1 cellular context compared by ENCODE assay signal in the genomic region with DNA sequence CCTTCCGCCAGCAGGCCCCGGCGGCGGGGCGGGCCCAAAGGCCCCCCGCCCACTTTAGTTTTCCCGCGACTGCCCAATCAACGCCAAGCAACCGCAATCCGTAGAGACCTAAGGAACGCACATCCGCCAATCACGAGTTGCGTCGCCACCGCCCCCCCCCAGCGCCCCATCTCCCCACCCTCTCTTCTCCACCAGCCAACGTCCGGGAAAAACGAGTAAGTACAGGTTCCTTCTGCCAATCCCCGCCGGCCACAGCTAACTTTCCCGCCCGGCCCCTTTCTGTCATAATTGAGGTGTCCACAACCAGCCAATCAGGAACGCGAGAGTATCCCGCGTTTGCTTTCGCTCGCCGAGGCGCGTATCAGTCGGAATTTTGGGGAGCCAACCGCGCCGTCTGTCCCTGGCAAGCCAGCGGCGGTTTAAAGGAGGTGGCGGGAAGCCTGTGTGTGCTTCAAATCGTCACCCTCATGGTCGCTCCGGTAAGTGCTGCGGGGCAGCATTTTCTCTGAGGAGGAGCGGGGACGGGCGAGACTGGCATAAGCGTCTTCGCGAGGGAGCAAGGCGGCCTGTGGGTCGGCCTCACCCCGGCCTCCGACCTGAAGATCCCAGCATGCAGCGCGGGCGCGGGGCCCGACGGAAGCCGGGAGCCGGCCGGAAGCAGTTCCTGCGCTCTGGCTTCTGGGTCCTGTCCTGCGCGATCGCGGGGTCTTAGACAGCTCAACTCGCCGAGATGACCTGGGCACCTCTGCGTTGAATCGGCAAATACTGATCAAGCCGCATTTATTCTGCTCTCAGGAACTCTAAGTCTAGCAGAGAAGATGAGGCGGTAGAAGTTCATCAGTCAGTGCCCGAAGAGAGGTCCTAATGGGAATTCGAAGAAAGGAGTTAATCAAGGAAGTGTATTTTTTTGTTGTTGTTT.
TF ChIP-seq lines count a peak whose summit lies in the region.

A gene with protein sequence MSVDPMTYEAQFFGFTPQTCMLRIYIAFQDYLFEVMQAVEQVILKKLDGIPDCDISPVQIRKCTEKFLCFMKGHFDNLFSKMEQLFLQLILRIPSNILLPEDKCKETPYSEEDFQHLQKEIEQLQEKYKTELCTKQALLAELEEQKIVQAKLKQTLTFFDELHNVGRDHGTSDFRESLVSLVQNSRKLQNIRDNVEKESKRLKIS (plus strand): TSS at position 361 of the 919 bp plus-strand sequence. CDS start 2,297 bp downstream, outside the sequence.

TF ChIP-seq in GM12878, 131 proteins besides CTCF, POLR2A, EP300 and RAD21 (continued from another document and continues in another):
- TF ChIP-seq, protein P1, sequence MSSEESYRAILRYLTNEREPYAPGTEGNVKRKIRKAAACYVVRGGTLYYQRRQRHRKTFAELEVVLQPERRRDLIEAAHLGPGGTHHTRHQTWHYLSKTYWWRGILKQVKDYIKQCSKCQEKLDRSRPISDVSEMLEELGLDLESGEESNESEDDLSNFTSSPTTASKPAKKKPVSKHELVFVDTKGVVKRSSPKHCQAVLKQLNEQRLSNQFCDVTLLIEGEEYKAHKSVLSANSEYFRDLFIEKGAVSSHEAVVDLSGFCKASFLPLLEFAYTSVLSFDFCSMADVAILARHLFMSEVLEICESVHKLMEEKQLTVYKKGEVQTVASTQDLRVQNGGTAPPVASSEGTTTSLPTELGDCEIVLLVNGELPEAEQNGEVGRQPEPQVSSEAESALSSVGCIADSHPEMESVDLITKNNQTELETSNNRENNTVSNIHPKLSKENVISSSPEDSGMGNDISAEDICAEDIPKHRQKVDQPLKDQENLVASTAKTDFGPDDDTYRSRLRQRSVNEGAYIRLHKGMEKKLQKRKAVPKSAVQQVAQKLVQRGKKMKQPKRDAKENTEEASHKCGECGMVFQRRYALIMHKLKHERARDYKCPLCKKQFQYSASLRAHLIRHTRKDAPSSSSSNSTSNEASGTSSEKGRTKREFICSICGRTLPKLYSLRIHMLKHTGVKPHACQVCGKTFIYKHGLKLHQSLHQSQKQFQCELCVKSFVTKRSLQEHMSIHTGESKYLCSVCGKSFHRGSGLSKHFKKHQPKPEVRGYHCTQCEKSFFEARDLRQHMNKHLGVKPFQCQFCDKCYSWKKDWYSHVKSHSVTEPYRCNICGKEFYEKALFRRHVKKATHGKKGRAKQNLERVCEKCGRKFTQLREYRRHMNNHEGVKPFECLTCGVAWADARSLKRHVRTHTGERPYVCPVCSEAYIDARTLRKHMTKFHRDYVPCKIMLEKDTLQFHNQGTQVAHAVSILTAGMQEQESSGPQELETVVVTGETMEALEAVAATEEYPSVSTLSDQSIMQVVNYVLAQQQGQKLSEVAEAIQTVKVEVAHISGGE (CRISPR knock-in tag; IDR thresholded peaks at IDR 0.05) = peak; percentile 37
- TF ChIP-seq YY1 (IDR thresholded peaks at IDR 0.05; ENCODE audit: low read depth, low read length) (peak; percentile 51), MTA2 (IDR thresholded peaks at IDR 0.05; ENCODE audit: low read depth) (no peak), MEF2A (IDR thresholded peaks at IDR 0.05; ENCODE audit: insufficient read depth, low read depth, low read length) (no peak), ETV6 (conservative IDR thresholded peaks at IDR 0.05 in 1 of 2, IDR thresholded peaks at IDR 0.05 in 1 of 2; ENCODE audit: borderline replicate concordance in 1 of 2, low read depth in 1 of 2) (peak in 1 of 2 experiments; percentile 39; a peak in 1 of 4 replicates), KAT2A (conservative IDR thresholded peaks at IDR 0.05; ENCODE audit: control insufficient read depth, low read depth, low read length) (no peak), RUNX3 (IDR thresholded peaks at IDR 0.05; ENCODE audit: low read length) (peak; percentile 43; the same call in 1 of the 2 replicates), DPF2 (IDR thresholded peaks at IDR 0.05) (peak; percentile 70), ZNF217 (IDR thresholded peaks at IDR 0.05) (no peak), KLF5 (IDR thresholded peaks at IDR 0.05; ENCODE audit: partially characterized antibody) (peak; percentile 89), SMC3 (IDR thresholded peaks at IDR 0.05; ENCODE audit: borderline replicate concordance, low read length) (no peak), STAT1 (conservative IDR thresholded peaks at IDR 0.05) (0 out of 2 replicates have a peak, but pooled peaks have one; percentile 68), SRF (IDR thresholded peaks at IDR 0.05; ENCODE audit: low read depth in 2 of 2, low read length in 2 of 2) (no peak), EZH2 (IDR thresholded peaks at IDR 0.05; ENCODE audit: borderline replicate concordance, control insufficient read depth, low read depth, low read length) (no peak), BCL11A (IDR thresholded peaks at IDR 0.05; ENCODE audit: low read depth, low read length) (peak; percentile 24; the same call in 1 of the 2 replicates), YBX1 (IDR thresholded peaks at IDR 0.05) (no peak), SREBF1 (IDR thresholded peaks at IDR 0.05; ENCODE audit: low read length) (no peak), ZZZ3 (IDR thresholded peaks at IDR 0.05; ENCODE audit: control insufficient read depth, insufficient read length, low read depth) (no peak), MTA3 (IDR thresholded peaks at IDR 0.05; ENCODE audit: borderline replicate concordance, low read length) (no peak), MEF2B (IDR thresholded peaks at IDR 0.05; ENCODE audit: partially characterized antibody, poor library complexity, severe bottlenecking) (no peak), RB1 (IDR thresholded peaks at IDR 0.05; ENCODE audit: borderline replicate concordance) (peak; percentile 98; the same call in 1 of the 2 replicates), SUPT20H (IDR thresholded peaks at IDR 0.05; ENCODE audit: borderline replicate concordance, control insufficient read depth, low read depth, low read length) (no peak), CBX5 (IDR thresholded peaks at IDR 0.05; ENCODE audit: low read depth) (no peak), SPI1 (IDR thresholded peaks at IDR 0.05; ENCODE audit: borderline replicate concordance, insufficient read depth, low read depth, low read length) (no peak), GATAD2B (conservative IDR thresholded peaks at IDR 0.05; ENCODE audit: low read depth) (peak; percentile 68), ZNF384 (IDR thresholded peaks at IDR 0.05; ENCODE audit: borderline replicate concordance, low read depth, low read length) (no peak), ATF7 (IDR thresholded peaks at IDR 0.05; ENCODE audit: low read depth) (no peak), POU2F2 (IDR thresholded peaks at IDR 0.05; ENCODE audit: borderline replicate concordance, low read depth, low read length) (peak; percentile 57; the same call in 2 of the 3 replicates)
- TF ChIP-seq, protein P2, sequence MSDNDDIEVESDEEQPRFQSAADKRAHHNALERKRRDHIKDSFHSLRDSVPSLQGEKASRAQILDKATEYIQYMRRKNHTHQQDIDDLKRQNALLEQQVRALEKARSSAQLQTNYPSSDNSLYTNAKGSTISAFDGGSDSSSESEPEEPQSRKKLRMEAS (IDR thresholded peaks at IDR 0.05; ENCODE audit: low read depth, low read length) = peak; percentile 78; the same call in 1 of the 2 replicates
- TF ChIP-seq, protein P3, sequence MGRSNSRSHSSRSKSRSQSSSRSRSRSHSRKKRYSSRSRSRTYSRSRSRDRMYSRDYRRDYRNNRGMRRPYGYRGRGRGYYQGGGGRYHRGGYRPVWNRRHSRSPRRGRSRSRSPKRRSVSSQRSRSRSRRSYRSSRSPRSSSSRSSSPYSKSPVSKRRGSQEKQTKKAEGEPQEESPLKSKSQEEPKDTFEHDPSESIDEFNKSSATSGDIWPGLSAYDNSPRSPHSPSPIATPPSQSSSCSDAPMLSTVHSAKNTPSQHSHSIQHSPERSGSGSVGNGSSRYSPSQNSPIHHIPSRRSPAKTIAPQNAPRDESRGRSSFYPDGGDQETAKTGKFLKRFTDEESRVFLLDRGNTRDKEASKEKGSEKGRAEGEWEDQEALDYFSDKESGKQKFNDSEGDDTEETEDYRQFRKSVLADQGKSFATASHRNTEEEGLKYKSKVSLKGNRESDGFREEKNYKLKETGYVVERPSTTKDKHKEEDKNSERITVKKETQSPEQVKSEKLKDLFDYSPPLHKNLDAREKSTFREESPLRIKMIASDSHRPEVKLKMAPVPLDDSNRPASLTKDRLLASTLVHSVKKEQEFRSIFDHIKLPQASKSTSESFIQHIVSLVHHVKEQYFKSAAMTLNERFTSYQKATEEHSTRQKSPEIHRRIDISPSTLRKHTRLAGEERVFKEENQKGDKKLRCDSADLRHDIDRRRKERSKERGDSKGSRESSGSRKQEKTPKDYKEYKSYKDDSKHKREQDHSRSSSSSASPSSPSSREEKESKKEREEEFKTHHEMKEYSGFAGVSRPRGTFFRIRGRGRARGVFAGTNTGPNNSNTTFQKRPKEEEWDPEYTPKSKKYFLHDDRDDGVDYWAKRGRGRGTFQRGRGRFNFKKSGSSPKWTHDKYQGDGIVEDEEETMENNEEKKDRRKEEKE (IDR thresholded peaks at IDR 0.05) = no peak
- TF ChIP-seq, protein P4, sequence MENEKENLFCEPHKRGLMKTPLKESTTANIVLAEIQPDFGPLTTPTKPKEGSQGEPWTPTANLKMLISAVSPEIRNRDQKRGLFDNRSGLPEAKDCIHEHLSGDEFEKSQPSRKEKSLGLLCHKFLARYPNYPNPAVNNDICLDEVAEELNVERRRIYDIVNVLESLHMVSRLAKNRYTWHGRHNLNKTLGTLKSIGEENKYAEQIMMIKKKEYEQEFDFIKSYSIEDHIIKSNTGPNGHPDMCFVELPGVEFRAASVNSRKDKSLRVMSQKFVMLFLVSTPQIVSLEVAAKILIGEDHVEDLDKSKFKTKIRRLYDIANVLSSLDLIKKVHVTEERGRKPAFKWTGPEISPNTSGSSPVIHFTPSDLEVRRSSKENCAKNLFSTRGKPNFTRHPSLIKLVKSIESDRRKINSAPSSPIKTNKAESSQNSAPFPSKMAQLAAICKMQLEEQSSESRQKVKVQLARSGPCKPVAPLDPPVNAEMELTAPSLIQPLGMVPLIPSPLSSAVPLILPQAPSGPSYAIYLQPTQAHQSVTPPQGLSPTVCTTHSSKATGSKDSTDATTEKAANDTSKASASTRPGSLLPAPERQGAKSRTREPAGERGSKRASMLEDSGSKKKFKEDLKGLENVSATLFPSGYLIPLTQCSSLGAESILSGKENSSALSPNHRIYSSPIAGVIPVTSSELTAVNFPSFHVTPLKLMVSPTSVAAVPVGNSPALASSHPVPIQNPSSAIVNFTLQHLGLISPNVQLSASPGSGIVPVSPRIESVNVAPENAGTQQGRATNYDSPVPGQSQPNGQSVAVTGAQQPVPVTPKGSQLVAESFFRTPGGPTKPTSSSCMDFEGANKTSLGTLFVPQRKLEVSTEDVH (IDR thresholded peaks at IDR 0.05; ENCODE audit: low read depth, partially characterized antibody) = peak; percentile 93
- TF ChIP-seq, protein P5, sequence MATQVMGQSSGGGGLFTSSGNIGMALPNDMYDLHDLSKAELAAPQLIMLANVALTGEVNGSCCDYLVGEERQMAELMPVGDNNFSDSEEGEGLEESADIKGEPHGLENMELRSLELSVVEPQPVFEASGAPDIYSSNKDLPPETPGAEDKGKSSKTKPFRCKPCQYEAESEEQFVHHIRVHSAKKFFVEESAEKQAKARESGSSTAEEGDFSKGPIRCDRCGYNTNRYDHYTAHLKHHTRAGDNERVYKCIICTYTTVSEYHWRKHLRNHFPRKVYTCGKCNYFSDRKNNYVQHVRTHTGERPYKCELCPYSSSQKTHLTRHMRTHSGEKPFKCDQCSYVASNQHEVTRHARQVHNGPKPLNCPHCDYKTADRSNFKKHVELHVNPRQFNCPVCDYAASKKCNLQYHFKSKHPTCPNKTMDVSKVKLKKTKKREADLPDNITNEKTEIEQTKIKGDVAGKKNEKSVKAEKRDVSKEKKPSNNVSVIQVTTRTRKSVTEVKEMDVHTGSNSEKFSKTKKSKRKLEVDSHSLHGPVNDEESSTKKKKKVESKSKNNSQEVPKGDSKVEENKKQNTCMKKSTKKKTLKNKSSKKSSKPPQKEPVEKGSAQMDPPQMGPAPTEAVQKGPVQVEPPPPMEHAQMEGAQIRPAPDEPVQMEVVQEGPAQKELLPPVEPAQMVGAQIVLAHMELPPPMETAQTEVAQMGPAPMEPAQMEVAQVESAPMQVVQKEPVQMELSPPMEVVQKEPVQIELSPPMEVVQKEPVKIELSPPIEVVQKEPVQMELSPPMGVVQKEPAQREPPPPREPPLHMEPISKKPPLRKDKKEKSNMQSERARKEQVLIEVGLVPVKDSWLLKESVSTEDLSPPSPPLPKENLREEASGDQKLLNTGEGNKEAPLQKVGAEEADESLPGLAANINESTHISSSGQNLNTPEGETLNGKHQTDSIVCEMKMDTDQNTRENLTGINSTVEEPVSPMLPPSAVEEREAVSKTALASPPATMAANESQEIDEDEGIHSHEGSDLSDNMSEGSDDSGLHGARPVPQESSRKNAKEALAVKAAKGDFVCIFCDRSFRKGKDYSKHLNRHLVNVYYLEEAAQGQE (IDR thresholded peaks at IDR 0.05; ENCODE audit: low read depth, low read length) = no peak
- TF ChIP-seq, protein P6, sequence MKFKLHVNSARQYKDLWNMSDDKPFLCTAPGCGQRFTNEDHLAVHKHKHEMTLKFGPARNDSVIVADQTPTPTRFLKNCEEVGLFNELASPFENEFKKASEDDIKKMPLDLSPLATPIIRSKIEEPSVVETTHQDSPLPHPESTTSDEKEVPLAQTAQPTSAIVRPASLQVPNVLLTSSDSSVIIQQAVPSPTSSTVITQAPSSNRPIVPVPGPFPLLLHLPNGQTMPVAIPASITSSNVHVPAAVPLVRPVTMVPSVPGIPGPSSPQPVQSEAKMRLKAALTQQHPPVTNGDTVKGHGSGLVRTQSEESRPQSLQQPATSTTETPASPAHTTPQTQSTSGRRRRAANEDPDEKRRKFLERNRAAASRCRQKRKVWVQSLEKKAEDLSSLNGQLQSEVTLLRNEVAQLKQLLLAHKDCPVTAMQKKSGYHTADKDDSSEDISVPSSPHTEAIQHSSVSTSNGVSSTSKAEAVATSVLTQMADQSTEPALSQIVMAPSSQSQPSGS (IDR thresholded peaks at IDR 0.05; ENCODE audit: low read length) = no peak
- TF ChIP-seq, protein P7, sequence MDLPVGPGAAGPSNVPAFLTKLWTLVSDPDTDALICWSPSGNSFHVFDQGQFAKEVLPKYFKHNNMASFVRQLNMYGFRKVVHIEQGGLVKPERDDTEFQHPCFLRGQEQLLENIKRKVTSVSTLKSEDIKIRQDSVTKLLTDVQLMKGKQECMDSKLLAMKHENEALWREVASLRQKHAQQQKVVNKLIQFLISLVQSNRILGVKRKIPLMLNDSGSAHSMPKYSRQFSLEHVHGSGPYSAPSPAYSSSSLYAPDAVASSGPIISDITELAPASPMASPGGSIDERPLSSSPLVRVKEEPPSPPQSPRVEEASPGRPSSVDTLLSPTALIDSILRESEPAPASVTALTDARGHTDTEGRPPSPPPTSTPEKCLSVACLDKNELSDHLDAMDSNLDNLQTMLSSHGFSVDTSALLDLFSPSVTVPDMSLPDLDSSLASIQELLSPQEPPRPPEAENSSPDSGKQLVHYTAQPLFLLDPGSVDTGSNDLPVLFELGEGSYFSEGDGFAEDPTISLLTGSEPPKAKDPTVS (IDR thresholded peaks at IDR 0.05; ENCODE audit: low read depth, low read length) = no peak
